In the genomic region with DNA sequence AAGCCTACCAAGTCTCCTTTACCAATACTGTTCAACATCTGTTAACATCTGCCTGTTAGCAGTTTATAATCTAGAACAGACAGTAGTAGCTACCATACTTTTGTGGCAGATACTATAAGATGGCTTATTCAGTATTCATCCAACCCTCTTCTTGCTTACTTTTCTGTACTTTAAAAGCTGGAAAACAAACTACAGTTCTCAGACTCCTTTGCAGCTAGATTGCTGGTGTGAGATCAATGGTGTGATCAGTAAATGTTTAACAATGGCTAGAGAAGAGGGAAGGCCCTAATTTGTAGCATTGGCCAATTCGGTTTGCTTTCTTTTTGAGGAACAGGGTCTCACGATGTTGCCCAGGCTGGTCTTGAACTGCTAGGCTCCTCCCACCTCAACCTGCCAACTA, we compare ENCODE assay signal across 13 cellular contexts. TPM values are rescaled to one million over a fixed set of nuclear protein-coding genes. Genes with fewer than 3 reads are reported as not detected.
A peak's percentile ranks its signal among the peaks of the same experiment; 100 is the strongest.
DNase-seq lines count a peak whose midpoint lies in the region; ATAC-seq and TF ChIP-seq lines count a peak whose summit lies in the region.
"Had no signal": no experiment of that assay in that cellular context is flagged by ENCODE, and none has a peak within 500 bp of the region (broad histone marks: within the 10 kb centered on the region; RNA-seq: fewer than 3 reads in every experiment).

No MANE protein-coding gene starts in this region.

- H3K27ac Mint-ChIP-seq in CD4-positive, alpha-beta T cell = peak overlapping the region; percentile 70
- H3K27ac Mint-ChIP-seq in IgD-negative memory B cell (peak overlapping the region in 2 of 3 donors; percentile 47 to 62), brain (peak overlapping the region; percentile 50 to 100 (median 63))

- peak overlapping the region; percentile 18 for H3K4me3 Mint-ChIP-seq in CD4-positive, alpha-beta T cell
- H3K4me3 Mint-ChIP-seq in IgD-negative memory B cell (peak overlapping the region in 1 of 4 donors; percentile 60), brain (peak overlapping the region; percentile 32 to 100 (median 70))
- H3K4me3 Mint-ChIP-seq: CD8-positive, alpha-beta T cell had no signal

- H3K36me3 Mint-ChIP-seq in CD4-positive, alpha-beta T cell (ENCODE audit: low read depth) = peaks cover 28% of the 10 kb centered on the region
- H3K36me3 Mint-ChIP-seq in IgD-negative memory B cell (peaks cover 4% of the 10 kb centered on the region), brain (peaks cover 35% of the 10 kb centered on the region)

- H3K27me3 Mint-ChIP-seq in CD4-positive, alpha-beta T cell = no peaks in the 10 kb centered on the region
- H3K27me3 Mint-ChIP-seq in IgD-negative memory B cell (no peaks in the 10 kb centered on the region), brain (peaks cover 6% of the 10 kb centered on the region)

- H3K27ac ChIP-seq in CD4-positive, alpha-beta T cell (ENCODE audit: low read depth, low read length) = no peak overlapping the region
- H3K27ac ChIP-seq in neutrophil (peak overlapping the region; percentile 90), A673 (ENCODE audit: low read depth, low read length, poor library complexity, severe bottlenecking) (no peak overlapping the region)

- H3K4me1 ChIP-seq in neutrophil (ENCODE audit: control insufficient read depth in 1 of 2, insufficient read depth in 1 of 2, low read depth in 1 of 2, low read length in 1 of 2) (peaks cover 49 to 54% of the 10 kb centered on the region in 2 experiments), A673 (ENCODE audit: insufficient read depth, low read length, poor library complexity, severe bottlenecking) (peaks cover 14% of the 10 kb centered on the region)

- intact Hi-C loops in CD4-positive, alpha-beta T cell (cut with DNase I, micrococcal nuclease) = loop anchor here (5.0 to 10.0 kb wide), 5 partner anchors 81 to 672 kb away; a partner anchor contains a TSS
- intact Hi-C loops in A673 (cut with micrococcal nuclease; ENCODE audit: unreplicated experiment) = loop anchor here (10.0 kb wide), 2 partner anchors 118 to 158 kb away; a partner anchor contains a TSS

- DNase-seq in CD4-positive, alpha-beta T cell = no peak
- no peak for DNase-seq in iPS-NIHi11 (ENCODE audit: low spot score)
- no peak for DNase-seq in A673 (ENCODE audit: low spot score)
- DNase-seq: amniotic stem cell; CD8-positive, alpha-beta T cell; NCI-H1417 treated with DMSO at 0.1 percent for 48 hours; NCI-H345; Right ventricle myocardium superior had no signal

- peaks cover 47% of the 10 kb centered on the region for H3K4me1 Mint-ChIP-seq in CD4-positive, alpha-beta T cell (ENCODE audit: low read depth)
- H3K4me1 Mint-ChIP-seq in IgD-negative memory B cell (peaks cover 16 to 26% (median 26%) of the 10 kb centered on the region in 3 donors), brain (peaks cover 47% of the 10 kb centered on the region)

- H3K27me3 ChIP-seq in CD4-positive, alpha-beta T cell (ENCODE audit: control insufficient read depth, insufficient read depth, low read length) = no peaks in the 10 kb centered on the region
- H3K27me3 ChIP-seq in neutrophil (no peaks in the 10 kb centered on the region), A673 (replicated peaks; ENCODE audit: insufficient read depth, low read depth, low read length, poor library complexity) (no peaks in the 10 kb centered on the region)

- CTCF ChIA-PET in CD4-positive, alpha-beta T cell (lab: Charles Lee) = no interaction called here
- CTCF ChIA-PET in A673 (lab: Charles Lee) = no interaction called here

- POLR2A ChIA-PET in CD4-positive, alpha-beta T cell (lab: Charles Lee) = interaction anchor here (0.7 to 1.5 kb wide), 4 partner anchors 119 to 526 kb away, joined by 3 to 7 read pairs (median 3); a partner anchor contains a TSS
- POLR2A ChIA-PET in A673 (lab: Charles Lee; ENCODE audit: low non-redundant PET) = no interaction called here

- H3K9me3 Mint-ChIP-seq in CD4-positive, alpha-beta T cell = no peaks in the 10 kb centered on the region
- no peaks in the 10 kb centered on the region for H3K9me3 Mint-ChIP-seq in IgD-negative memory B cell
- H3K9me3 Mint-ChIP-seq in brain = peaks cover 0 to 5% (median 0%) of the 10 kb centered on the region in 5 experiments
- H3K9me3 Mint-ChIP-seq: CD8-positive, alpha-beta T cell had no signal

- no peak overlapping the region for H3K4me3 ChIP-seq in neutrophil (ENCODE audit: low read depth in 1 of 2, low read length in 1 of 2)
- no peak overlapping the region for H3K4me3 ChIP-seq in A673 (ENCODE audit: low read depth, low read length, poor library complexity, severe bottlenecking)
- H3K4me3 ChIP-seq: smooth muscle cell had no signal

- H3K36me3 ChIP-seq in neutrophil (no peaks in the 10 kb centered on the region), A673 (ENCODE audit: insufficient read depth, low read length, poor library complexity, severe bottlenecking) (peaks cover 6% of the 10 kb centered on the region)

- no peaks in the 10 kb centered on the region for H3K9me3 ChIP-seq in CD4-positive, alpha-beta T cell (ENCODE audit: control insufficient read depth, low read length)
- H3K9me3 ChIP-seq in neutrophil (no peaks in the 10 kb centered on the region), A673 (ENCODE audit: low read depth, low read length, poor library complexity, severe bottlenecking) (peaks cover 6% of the 10 kb centered on the region)

- no TSS peak for BruUV-seq in A673 (replicated peaks; lab: Mats Ljungman, UMichigan)

- TF ChIP-seq CTCF in CD4-positive, alpha-beta T cell (IDR thresholded peaks at IDR 0.05) = no peak
- no peak for TF ChIP-seq CTCF in brain (conservative IDR thresholded peaks at IDR 0.05)
- no peak for TF ChIP-seq CTCF in neutrophil (IDR thresholded peaks at IDR 0.05)
- TF ChIP-seq CTCF in A673 (conservative IDR thresholded peaks at IDR 0.05; ENCODE audit: low read depth, low read length) = no peak

- no peak for ATAC-seq in CD4-positive, alpha-beta T cell (ENCODE audit: poor library complexity)
- no peak for ATAC-seq in HG03025 (IDR thresholded peaks at IDR 0.05; ENCODE audit: low FRiP score, unreplicated experiment)
- ATAC-seq: CD8-positive, alpha-beta T cell had no signal

RNA-seq across cellular contexts. Expression of a gene that starts 3.5 kb away (rescaled TPM):
- 10 to 100 TPM; 17.0 to 20.6 TPM for total RNA-seq in CD4-positive, alpha-beta T cell
- polyA plus RNA-seq in IgD-negative memory B cell (16.5 TPM), brain (ENCODE audit: insufficient read depth, low read depth, low replicate concordance) (11.8 TPM)
- 24.0 and 25.3 TPM in 2 replicates for total RNA-seq in A673 (2021)
